In genomic region chr13:113162783-113163685, GRCh38 we compare ENCODE assay signal across 13 cellular contexts. TPM values are rescaled to one million over a fixed set of nuclear protein-coding genes. Genes with fewer than 3 reads are reported as not detected.
DNase-seq lines count a peak whose midpoint lies in the region; ATAC-seq and TF ChIP-seq lines count a peak whose summit lies in the region.
"Had no signal": no experiment of that assay in that cellular context is flagged by ENCODE, and none has a peak within 500 bp of the region (broad histone marks: within the 10 kb centered on the region; RNA-seq: fewer than 3 reads in every experiment).

No MANE protein-coding gene starts in this region.

- DNase-seq in NCI-H748 (lab: John Stamatoyannopoulos, UW; ENCODE audit: unreplicated experiment) = peak; percentile 48
- DNase-seq in NCI-H748 treated with DMSO at 0.1 percent for 48 hours (lab: John Stamatoyannopoulos, UW) = no peak
- peak in 2 of 10 donors; percentile 31 to 36 for DNase-seq in naive thymus-derived CD8-positive, alpha-beta T cell
- DNase-seq in anterior cingulate cortex (lab: John Stamatoyannopoulos, UW) = no peak
- DNase-seq: activated CD4-positive, alpha-beta T cell treated with anti-CD3 and anti-CD28 coated beads for 1 hour; amygdala; mammary epithelial cell; psoas muscle had no signal

- H3K4me1 ChIP-seq in HEK293 (ENCODE audit: control insufficient read depth, insufficient read depth, low read length) = no peaks in the 10 kb centered on the region
- H3K4me1 ChIP-seq: psoas muscle had no signal

- ATAC-seq in naive thymus-derived CD8-positive, alpha-beta T cell = peak; percentile 63 to 72
- ATAC-seq in HG02885 (IDR thresholded peaks at IDR 0.05; ENCODE audit: poor library complexity, unreplicated experiment) = no peak
- ATAC-seq in HG03095 (IDR thresholded peaks at IDR 0.05; ENCODE audit: unreplicated experiment) = no peak
- ATAC-seq: psoas muscle had no signal

- POLR2A ChIA-PET in HEK293 (lab: Yijun Ruan, JAX) = no interaction called here
- POLR2A ChIA-PET in naive thymus-derived CD8-positive, alpha-beta T cell (lab: Charles Lee) = interaction anchor here (0.7 kb wide), 1 partner anchor 34 kb away, joined by 3 read pairs; no protein-coding TSS in a partner anchor

- peak overlapping the region; percentile 35 for H3K4me3 Mint-ChIP-seq in activated naive CD8-positive, alpha-beta T cell
- H3K4me3 Mint-ChIP-seq in naive thymus-derived CD8-positive, alpha-beta T cell = peak overlapping the region in 6 of 10 donors; percentile 26 to 62 (median 48)

- CTCF ChIA-PET in HEK293 (lab: Yijun Ruan, JAX) = no interaction called here

- no peaks in the 10 kb centered on the region for H3K9me3 Mint-ChIP-seq in activated naive CD8-positive, alpha-beta T cell (ENCODE audit: low read depth)
- H3K9me3 Mint-ChIP-seq in naive thymus-derived CD8-positive, alpha-beta T cell = peaks cover 0 to 6% (median 0%) of the 10 kb centered on the region in 9 donors

- no peaks in the 10 kb centered on the region for H3K27me3 Mint-ChIP-seq in activated naive CD8-positive, alpha-beta T cell
- H3K27me3 Mint-ChIP-seq in naive thymus-derived CD8-positive, alpha-beta T cell = no peaks in the 10 kb centered on the region

- no peak for TF ChIP-seq CTCF in HEK293 (tag by site-specific recombination; IDR thresholded peaks at IDR 0.05)

- H3K4me3 ChIP-seq in HEK293 (ENCODE audit: low read depth, low read length) = no peak overlapping the region
- H3K4me3 ChIP-seq: psoas muscle, SK-N-MC had no signal

- H3K4me1 Mint-ChIP-seq in activated naive CD8-positive, alpha-beta T cell (ENCODE audit: low read depth) = peaks cover 29% of the 10 kb centered on the region
- H3K4me1 Mint-ChIP-seq in naive thymus-derived CD8-positive, alpha-beta T cell = peaks cover 17 to 38% (median 22%) of the 10 kb centered on the region in 4 donors

- H3K36me3 ChIP-seq in HEK293 (ENCODE audit: control insufficient read depth in 2 of 2, insufficient read depth in 1 of 2, low read length in 2 of 2) = peaks cover 0 to 3% of the 10 kb centered on the region in 2 experiments; a peak in 1 of 3 replicates

- peak overlapping the region; percentile 16 for H3K27ac Mint-ChIP-seq in activated naive CD8-positive, alpha-beta T cell
- peak overlapping the region in 9 of 10 donors; percentile 47 to 88 (median 70) for H3K27ac Mint-ChIP-seq in naive thymus-derived CD8-positive, alpha-beta T cell

- no peak overlapping the region for H3K27ac ChIP-seq in HEK293 (ENCODE audit: extremely low read depth, low read depth, low read length)
- H3K27ac ChIP-seq: psoas muscle, SK-N-MC had no signal

- H3K9me3 ChIP-seq in HEK293 (ENCODE audit: control insufficient read depth, insufficient read depth, low read depth, low read length) = no peaks in the 10 kb centered on the region
- H3K9me3 ChIP-seq: psoas muscle had no signal

- H3K36me3 Mint-ChIP-seq in activated naive CD8-positive, alpha-beta T cell = peaks cover 4% of the 10 kb centered on the region
- peaks cover 5 to 9% (median 8%) of the 10 kb centered on the region in 3 donors for H3K36me3 Mint-ChIP-seq in naive thymus-derived CD8-positive, alpha-beta T cell

TF ChIP-seq in HEK293, 187 proteins besides CTCF, POLR2A, EP300 and RAD21:
- TF ChIP-seq ZNF600 (tag by site-specific recombination; IDR thresholded peaks at IDR 0.05) (0 out of 2 replicates have a peak, but pooled peaks have one; percentile 45), ZIC2 (tag by site-specific recombination; IDR thresholded peaks at IDR 0.05) (0 out of 2 replicates have a peak, but pooled peaks have one; percentile 12), KLF7 (tag by site-specific recombination; IDR thresholded peaks at IDR 0.05; ENCODE audit: borderline replicate concordance) (no peak), ZNF416 (tag by site-specific recombination; IDR thresholded peaks at IDR 0.05) (no peak), ZNF335 (tag by site-specific recombination; conservative IDR thresholded peaks at IDR 0.05) (peak; percentile 92), ZNF426 (tag by site-specific recombination; IDR thresholded peaks at IDR 0.05) (no peak), ZNF274 (IDR thresholded peaks at IDR 0.05; ENCODE audit: low read length) (no peak), ZNF274 (tag by site-specific recombination; IDR thresholded peaks at IDR 0.05; ENCODE audit: borderline replicate concordance) (no peak)

RNA-seq across cellular contexts. Expression of gene PROZ, which starts 4.6 kb away (rescaled TPM):
- total RNA-seq in naive thymus-derived CD8-positive, alpha-beta T cell = not detected
- polyA plus RNA-seq in naive thymus-derived CD8-positive, alpha-beta T cell = not detected
- total RNA-seq: mammary epithelial cell, psoas muscle had no signal
- polyA plus RNA-seq: mammary epithelial cell, psoas muscle had no signal

RNA-seq across cellular contexts. Expression of gene F10, which starts 40.4 kb away (rescaled TPM):
- not detected for total RNA-seq in naive thymus-derived CD8-positive, alpha-beta T cell
- polyA plus RNA-seq in naive thymus-derived CD8-positive, alpha-beta T cell = not detected
- total RNA-seq: mammary epithelial cell had no signal
- polyA plus RNA-seq: mammary epithelial cell had no signal

RNA-seq across cellular contexts. Expression of gene PCID2, which starts 45.4 kb away (rescaled TPM):
- 10 to 100 TPM; 73.8 to 73.9 TPM for total RNA-seq in naive thymus-derived CD8-positive, alpha-beta T cell
- 10 to 100 TPM; 64.6 to 68.6 (median 66.9) TPM for polyA plus RNA-seq in naive thymus-derived CD8-positive, alpha-beta T cell

RNA-seq across cellular contexts. Expression of gene CUL4A, which starts 46.4 kb away (rescaled TPM):
- 10 to 100 TPM; 83.2 to 90.8 TPM for total RNA-seq in naive thymus-derived CD8-positive, alpha-beta T cell
- polyA plus RNA-seq in naive thymus-derived CD8-positive, alpha-beta T cell = 10 to 100 TPM; 36.1 to 49.2 (median 36.7) TPM

RNA-seq across cellular contexts. Expression of gene F7, which starts 57.4 kb away (rescaled TPM):
- total RNA-seq in naive thymus-derived CD8-positive, alpha-beta T cell = under 1 TPM; 0.14 to 0.36 TPM
- under 1 TPM in 1 of 3 donors, not detected in 2; 0.16 TPM for polyA plus RNA-seq in naive thymus-derived CD8-positive, alpha-beta T cell
- total RNA-seq: mammary epithelial cell had no signal
- polyA plus RNA-seq: mammary epithelial cell had no signal

Comparison
In these comparisons a context has a peak if more than half of its experiments do, and no peak if none do; other contexts are left out.
1. ATAC-seq: peak in naive thymus-derived CD8-positive, alpha-beta T cell (2 of 2); none in HG02885 (single experiment) and HG03095 (single experiment).